8 cellular contexts compared by ENCODE assay signal in genomic region chr4:56907489-56908205, GRCh38. TPM values are rescaled to one million over a fixed set of nuclear protein-coding genes. Genes with fewer than 3 reads are reported as not detected.
DNase-seq lines count a peak whose midpoint lies in the region; ATAC-seq, FAIRE-seq and TF ChIP-seq lines count a peak whose summit lies in the region.

A gene with protein sequence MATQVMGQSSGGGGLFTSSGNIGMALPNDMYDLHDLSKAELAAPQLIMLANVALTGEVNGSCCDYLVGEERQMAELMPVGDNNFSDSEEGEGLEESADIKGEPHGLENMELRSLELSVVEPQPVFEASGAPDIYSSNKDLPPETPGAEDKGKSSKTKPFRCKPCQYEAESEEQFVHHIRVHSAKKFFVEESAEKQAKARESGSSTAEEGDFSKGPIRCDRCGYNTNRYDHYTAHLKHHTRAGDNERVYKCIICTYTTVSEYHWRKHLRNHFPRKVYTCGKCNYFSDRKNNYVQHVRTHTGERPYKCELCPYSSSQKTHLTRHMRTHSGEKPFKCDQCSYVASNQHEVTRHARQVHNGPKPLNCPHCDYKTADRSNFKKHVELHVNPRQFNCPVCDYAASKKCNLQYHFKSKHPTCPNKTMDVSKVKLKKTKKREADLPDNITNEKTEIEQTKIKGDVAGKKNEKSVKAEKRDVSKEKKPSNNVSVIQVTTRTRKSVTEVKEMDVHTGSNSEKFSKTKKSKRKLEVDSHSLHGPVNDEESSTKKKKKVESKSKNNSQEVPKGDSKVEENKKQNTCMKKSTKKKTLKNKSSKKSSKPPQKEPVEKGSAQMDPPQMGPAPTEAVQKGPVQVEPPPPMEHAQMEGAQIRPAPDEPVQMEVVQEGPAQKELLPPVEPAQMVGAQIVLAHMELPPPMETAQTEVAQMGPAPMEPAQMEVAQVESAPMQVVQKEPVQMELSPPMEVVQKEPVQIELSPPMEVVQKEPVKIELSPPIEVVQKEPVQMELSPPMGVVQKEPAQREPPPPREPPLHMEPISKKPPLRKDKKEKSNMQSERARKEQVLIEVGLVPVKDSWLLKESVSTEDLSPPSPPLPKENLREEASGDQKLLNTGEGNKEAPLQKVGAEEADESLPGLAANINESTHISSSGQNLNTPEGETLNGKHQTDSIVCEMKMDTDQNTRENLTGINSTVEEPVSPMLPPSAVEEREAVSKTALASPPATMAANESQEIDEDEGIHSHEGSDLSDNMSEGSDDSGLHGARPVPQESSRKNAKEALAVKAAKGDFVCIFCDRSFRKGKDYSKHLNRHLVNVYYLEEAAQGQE (plus strand): TSS chr4:56907900. CDS start chr4:56910639, 2,739 bp downstream.

- peak within 1 kb of the TSS; percentile 85 for H2AFZ ChIP-seq in endothelial cell of umbilical vein (ENCODE audit: low read depth, low read length)

- no TSS peak for BruUV-seq in endothelial cell of umbilical vein (replicated peaks; lab: Mats Ljungman, UMichigan)

- H3K4me1 ChIP-seq in NT2/D1 (ENCODE audit: insufficient read depth, insufficient read length) (no peaks in the 10 kb centered on the region), endothelial cell of umbilical vein (ENCODE audit: control insufficient read depth, extremely low read depth, insufficient read depth, low read length) (peaks cover 17% of the 10 kb centered on the region)

- intact Hi-C loops in endothelial cell of umbilical vein (cut with micrococcal nuclease) = loop anchor here (1.0 kb wide), 2 partner anchors 51 to 70 kb away; partner anchors contain the start of gene NOA1

- H4K20me1 ChIP-seq in endothelial cell of umbilical vein (replicated peaks; ENCODE audit: control insufficient read depth, extremely low read depth, insufficient read depth, low read length) = peaks cover 3% of the 10 kb centered on the region

- H3K27me3 ChIP-seq in NT2/D1 (ENCODE audit: insufficient read depth, insufficient read length) (no peaks in the 10 kb centered on the region), endothelial cell of umbilical vein (ENCODE audit: control insufficient read depth in 2 of 2, insufficient read depth in 2 of 2, low read length in 2 of 2) (peaks cover 4 to 6% of the 10 kb centered on the region in 2 experiments)

- FAIRE-seq in endothelial cell of umbilical vein (lab: Jason Lieb, UNC) = no peak

- dilution Hi-C loops in endothelial cell of umbilical vein (cut with MboI; ENCODE audit: extremely low pct_ligation_motif_present, low sequenced_read_pairs) = no loop called here

- no peak for TF ChIP-seq POLR2A in endothelial cell of umbilical vein (IDR thresholded peaks at IDR 0.05; ENCODE audit: low read depth, low read length)

- no peaks in the 10 kb centered on the region for H3K9me1 ChIP-seq in endothelial cell of umbilical vein (replicated peaks; ENCODE audit: control insufficient read depth, extremely low read depth, insufficient read depth, low read length)

- H3K9me3 ChIP-seq in NT2/D1 (ENCODE audit: insufficient read depth, low read length) = no peaks in the 10 kb centered on the region
- no peaks in the 10 kb centered on the region for H3K9me3 ChIP-seq in endothelial cell of umbilical vein (replicated peaks; ENCODE audit: control insufficient read depth, insufficient read depth, low read length)

- peak within 1 kb of the TSS; percentile 88 for H3K9ac ChIP-seq in NT2/D1 (ENCODE audit: insufficient read length, low read depth)
- H3K9ac ChIP-seq in endothelial cell of umbilical vein (replicated peaks; ENCODE audit: extremely low read depth, insufficient read depth, low read length) = peak within 1 kb of the TSS; percentile 91

- DNase-seq in AML-193 (lab: John Stamatoyannopoulos, UW) (peak; percentile 49 to 60), NT2/D1 (ENCODE audit: low read depth, low spot score) (peak; percentile 94), endothelial cell of umbilical vein (ENCODE audit: low read depth, low spot score) (peak; percentile 68), midbrain (lab: John Stamatoyannopoulos, UW) (peak; percentile 49)
- peak; percentile 93 for DNase-seq in activated CD8-positive, alpha-beta memory T cell treated with anti-CD3 and anti-CD28 coated beads, Interleukin-2, amount 50 U/mL, for 48 hours
- peak; percentile 63 to 73 for DNase-seq in stimulated activated CD8-positive, alpha-beta memory T cell treated with anti-CD3 and anti-CD28 coated beads, Interleukin-15, amount 100 ng/mL, for 48 hours (ENCODE audit: low read depth in 2 of 2)

- ATAC-seq in GM18907 (IDR thresholded peaks at IDR 0.05; ENCODE audit: unreplicated experiment) (peak; percentile 54), HG03108 (IDR thresholded peaks at IDR 0.05; ENCODE audit: unreplicated experiment) (peak; percentile 45)

- peak in 1 of 2 donors; percentile 0 for TF ChIP-seq CTCF in endothelial cell of umbilical vein (IDR thresholded peaks at IDR 0.05; ENCODE audit: extremely low read depth in 1 of 2, insufficient read depth in 1 of 2, low read depth in 1 of 2, low read length in 2 of 2)

- POLR2A ChIA-PET in endothelial cell of umbilical vein (lab: Charles Lee) = interaction anchor here (0.6 to 1.1 kb wide), 4 partner anchors 12 to 71 kb away, joined by 3 to 5 read pairs (median 4); partner anchors contain the start of gene POLR2B

- H3K4me3 ChIP-seq in NT2/D1 (ENCODE audit: insufficient read length, low read depth) (peak within 1 kb of the TSS; percentile 73), endothelial cell of umbilical vein (replicated peaks in 1 of 3; ENCODE audit: insufficient read depth in 1 of 3, low read depth in 1 of 3, low read length in 3 of 3) (peak within 1 kb of the TSS; percentile 96 to 98 (median 98))

- peaks cover 39% of the 10 kb centered on the region for H3K79me2 ChIP-seq in endothelial cell of umbilical vein (ENCODE audit: control insufficient read depth, insufficient read depth, low read length)

- H3K36me3 ChIP-seq in NT2/D1 (ENCODE audit: insufficient read depth, insufficient read length, low read length) = peaks cover 18% of the 10 kb centered on the region
- peaks cover 0 to 2% of the 10 kb centered on the region in 2 experiments for H3K36me3 ChIP-seq in endothelial cell of umbilical vein (ENCODE audit: control insufficient read depth in 2 of 2, extremely low read depth in 1 of 2, insufficient read depth in 2 of 2, low read length in 2 of 2)

- peak within 1 kb of the TSS; percentile 91 for H3K4me2 ChIP-seq in endothelial cell of umbilical vein (ENCODE audit: insufficient read depth, low read length)

- H3K27ac ChIP-seq in endothelial cell of umbilical vein (ENCODE audit: insufficient read depth, low read depth, low read length) = peak within 1 kb of the TSS; percentile 84

- CTCF ChIA-PET in endothelial cell of umbilical vein (lab: Charles Lee) = interaction anchor here (0.9 to 1.6 kb wide), 4 partner anchors 53 to 103 kb away, joined by 3 to 5 read pairs (median 4); partner anchors contain the start of gene NOA1

TF ChIP-seq in endothelial cell of umbilical vein, 7 proteins besides CTCF, POLR2A, EP300 and RAD21:
- TF ChIP-seq FOS (IDR thresholded peaks at IDR 0.05; ENCODE audit: borderline replicate concordance, insufficient read depth, low read length) (no peak), POLR2AphosphoS5 (IDR thresholded peaks at IDR 0.05; ENCODE audit: insufficient read depth, low read depth, low read length) (peak; percentile 42), GATA2 (IDR thresholded peaks at IDR 0.05; ENCODE audit: insufficient read depth, insufficient read length, low read depth, low read length) (no peak), MYC (IDR thresholded peaks at IDR 0.05; ENCODE audit: low read depth, low read length) (no peak)
- TF ChIP-seq, protein P1, sequence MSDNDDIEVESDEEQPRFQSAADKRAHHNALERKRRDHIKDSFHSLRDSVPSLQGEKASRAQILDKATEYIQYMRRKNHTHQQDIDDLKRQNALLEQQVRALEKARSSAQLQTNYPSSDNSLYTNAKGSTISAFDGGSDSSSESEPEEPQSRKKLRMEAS (IDR thresholded peaks at IDR 0.05; ENCODE audit: insufficient read depth, insufficient read length) = no peak

RNA-seq across cellular contexts. Expression of the gene that starts here (rescaled TPM):
- 45.9 and 48.1 TPM in 2 replicates for total RNA-seq in endothelial cell of umbilical vein
- polyA plus RNA-seq in endothelial cell of umbilical vein = 6.3 and 7.0 TPM in 2 replicates
- 9.6 and 10.3 TPM in 2 replicates for polyA plus RNA-seq in endothelial cell of umbilical vein (2011; cell fraction: cytosol; rRNA removed)
- 13.5 and 18.7 TPM in 2 replicates for polyA plus RNA-seq in endothelial cell of umbilical vein (2011; cell fraction: nucleus; rRNA removed)
- 14.7 and 18.2 TPM in 2 replicates for polyA plus RNA-seq in endothelial cell of umbilical vein (2012)
- 76.6 and 82.2 TPM in 2 replicates for polyA minus RNA-seq in endothelial cell of umbilical vein
- polyA minus RNA-seq in endothelial cell of umbilical vein (2011; cell fraction: cytosol; rRNA and poly(A)+ RNA removed) = 24.7 TPM
- 32.4 and 33.4 TPM in 2 replicates for polyA minus RNA-seq in endothelial cell of umbilical vein (2011; cell fraction: nucleus; rRNA and poly(A)+ RNA removed)

Comparison
In these comparisons a context has a peak if more than half of its experiments do, and no peak if none do; other contexts are left out.
1. Peak in every context shown above with its lines: DNase-seq, ATAC-seq, H3K4me3 ChIP-seq and H3K27ac ChIP-seq.